In genomic region chr15:100501095-100501494, GRCh38 we compare ENCODE assay signal across 9 cellular contexts. TPM values are rescaled to one million over a fixed set of nuclear protein-coding genes. Genes with fewer than 3 reads are reported as not detected.
"Had no signal": no experiment of that assay in that cellular context is flagged by ENCODE, and none has a peak within 500 bp of the region (broad histone marks: within the 10 kb centered on the region; RNA-seq: fewer than 3 reads in every experiment).

No MANE protein-coding gene starts in this region.

- H3K4me3 ChIP-seq: K562 had no signal

- H3K27ac ChIP-seq: HL-60 had no signal

- DNase-seq: IMR-90, KBM-7 had no signal

- ATAC-seq: HepG2, K562 had no signal

- FAIRE-seq: HepG2, HTR-8/SVneo, K562 had no signal

RNA-seq across cellular contexts. Expression of gene CERS3, which starts 27.7 kb away (rescaled TPM):
- total RNA-seq: HepG2, HT-29, HT1080, IMR-90, K562 had no signal
- polyA plus RNA-seq: HepG2, IgD-negative memory B cell, IMR-90, K562 had no signal
